ENCODE assay signal across 8 cellular contexts in genomic region chr7:36389371-36390198, GRCh38. TPM values are rescaled to one million over a fixed set of nuclear protein-coding genes. Genes with fewer than 3 reads are reported as not detected.
A peak's percentile ranks its signal among the peaks of the same experiment; 100 is the strongest.
DNase-seq lines count a peak whose midpoint lies in the region; ATAC-seq and TF ChIP-seq lines count a peak whose summit lies in the region.

A gene with protein sequence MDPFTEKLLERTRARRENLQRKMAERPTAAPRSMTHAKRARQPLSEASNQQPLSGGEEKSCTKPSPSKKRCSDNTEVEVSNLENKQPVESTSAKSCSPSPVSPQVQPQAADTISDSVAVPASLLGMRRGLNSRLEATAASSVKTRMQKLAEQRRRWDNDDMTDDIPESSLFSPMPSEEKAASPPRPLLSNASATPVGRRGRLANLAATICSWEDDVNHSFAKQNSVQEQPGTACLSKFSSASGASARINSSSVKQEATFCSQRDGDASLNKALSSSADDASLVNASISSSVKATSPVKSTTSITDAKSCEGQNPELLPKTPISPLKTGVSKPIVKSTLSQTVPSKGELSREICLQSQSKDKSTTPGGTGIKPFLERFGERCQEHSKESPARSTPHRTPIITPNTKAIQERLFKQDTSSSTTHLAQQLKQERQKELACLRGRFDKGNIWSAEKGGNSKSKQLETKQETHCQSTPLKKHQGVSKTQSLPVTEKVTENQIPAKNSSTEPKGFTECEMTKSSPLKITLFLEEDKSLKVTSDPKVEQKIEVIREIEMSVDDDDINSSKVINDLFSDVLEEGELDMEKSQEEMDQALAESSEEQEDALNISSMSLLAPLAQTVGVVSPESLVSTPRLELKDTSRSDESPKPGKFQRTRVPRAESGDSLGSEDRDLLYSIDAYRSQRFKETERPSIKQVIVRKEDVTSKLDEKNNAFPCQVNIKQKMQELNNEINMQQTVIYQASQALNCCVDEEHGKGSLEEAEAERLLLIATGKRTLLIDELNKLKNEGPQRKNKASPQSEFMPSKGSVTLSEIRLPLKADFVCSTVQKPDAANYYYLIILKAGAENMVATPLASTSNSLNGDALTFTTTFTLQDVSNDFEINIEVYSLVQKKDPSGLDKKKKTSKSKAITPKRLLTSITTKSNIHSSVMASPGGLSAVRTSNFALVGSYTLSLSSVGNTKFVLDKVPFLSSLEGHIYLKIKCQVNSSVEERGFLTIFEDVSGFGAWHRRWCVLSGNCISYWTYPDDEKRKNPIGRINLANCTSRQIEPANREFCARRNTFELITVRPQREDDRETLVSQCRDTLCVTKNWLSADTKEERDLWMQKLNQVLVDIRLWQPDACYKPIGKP (plus strand): TSS chr7:36389862. CDS start chr7:36390027, 165 bp downstream.

- H3K27me3 ChIP-seq in BE2C = no peaks in the 10 kb centered on the region

- no peaks in the 10 kb centered on the region for H3K9me3 ChIP-seq in BE2C

- H3K4me3 ChIP-seq in BE2C (ENCODE audit: low read depth, low read length) = peak within 1 kb of the TSS; percentile 77
- H3K4me3 ChIP-seq in coronary artery = peak within 1 kb of the TSS; percentile 81

- TF ChIP-seq CTCF in BE2C (IDR thresholded peaks at IDR 0.05; ENCODE audit: low read depth, low read length) (no peak), coronary artery (IDR thresholded peaks at IDR 0.05) (no peak)

- H3K4me1 ChIP-seq in BE2C = no peaks in the 10 kb centered on the region

- intact Hi-C loops in left colon (cut with DNase I, micrococcal nuclease) = no loop called here

- DNase-seq in BE2C (peak; percentile 93), NCI-H510A treated with DMSO at 0.1 percent for 48 hours (lab: John Stamatoyannopoulos, UW) (peak; percentile 87), coronary artery (ENCODE audit: low spot score) (peak; percentile 96), left colon (peak; percentile 93 to 95)
- DNase-seq in activated CD4-positive, alpha-beta T cell treated with anti-CD3 and anti-CD28 coated beads for 48 hours = peak; percentile 88
- peak; percentile 59 to 80 (median 66) for DNase-seq in stimulated activated CD4-positive, alpha-beta T cell treated with anti-CD3 and anti-CD28 coated beads, Interleukin-1b, Interleukin-23, amount 100 ng/mL, for 24 hours (ENCODE audit: low read depth in 4 of 4, low spot score in 1 of 4)

- H3K27ac ChIP-seq in coronary artery = peak within 1 kb of the TSS; percentile 74 to 75

- TF ChIP-seq POLR2A in GM19193 (IDR thresholded peaks at IDR 0.05; ENCODE audit: extremely low read depth, insufficient read depth, insufficient read length) = peak; percentile 72

- ATAC-seq in HG03432 (IDR thresholded peaks at IDR 0.05; ENCODE audit: unreplicated experiment) = peak; percentile 80
- ATAC-seq in left colon = peak; percentile 93

- peaks cover 2% of the 10 kb centered on the region; the same call in 1 of the 2 replicates for H3K36me3 ChIP-seq in BE2C

RNA-seq across cellular contexts. Expression of the gene that starts here (rescaled TPM):
- polyA plus RNA-seq in BE2C (2012; ENCODE audit: insufficient read depth, insufficient read length, low read depth) = 5.6 TPM
- total RNA-seq in left colon = 10 to 100 TPM in 1 of 2 donors, 1 to 10 TPM in 1; 3.9 to 13.7 TPM

Comparison
In these comparisons a context has a peak if more than half of its experiments do, and no peak if none do; other contexts are left out.
1. Peak in every context shown above with its lines: DNase-seq, ATAC-seq, H3K4me3 ChIP-seq and H3K27ac ChIP-seq.